Comparison of ENCODE assay signal across 8 cellular contexts in genomic region chr13:114114666-114115065, GRCh38. TPM values are rescaled to one million over a fixed set of nuclear protein-coding genes. Genes with fewer than 3 reads are reported as not detected.
DNase-seq lines count a peak whose midpoint lies in the region; ATAC-seq, FAIRE-seq and TF ChIP-seq lines count a peak whose summit lies in the region.
"Not testable (repeated sequence)": the region's sequence is repeated elsewhere in the genome, so short reads cannot be mapped to it uniquely, and the experiment has no call there.

No MANE protein-coding gene starts in this region.

- H3K9me3 Mint-ChIP-seq in HFFc6; WTC11; activated T-cell treated with anti-CD3 and anti-CD28 coated beads, Interleukin-2, amount 50 U/mL, for 72 hours; dendritic cell treated with granulocyte-macrophage colony-stimulating factor and Interleukin-4, amounts not matched to agents 40 ng/mL and 50 ng/mL, for 4 days; nephron; stimulated activated naive B cell treated with anti-CD40 and anti-IgM and Interleukin-4, amounts not matched to agents 10 μg/mL and 1 μg/mL and 100 μg/mL, for 72 hours: not testable (repeated sequence)

- H3K9ac ChIP-seq in kidney (ENCODE audit: low read length in 2 of 2): not testable (repeated sequence)

- H3K4me2 ChIP-seq in A549: peak overlapping the region; percentile 47

- H3K27ac Mint-ChIP-seq in HFFc6 (peak overlapping the region; percentile 92), nephron (peak overlapping the region; percentile 43 to 70 (median 69))
- not testable (repeated sequence) for H3K27ac Mint-ChIP-seq in WTC11
- H3K27ac Mint-ChIP-seq in activated T-cell treated with anti-CD3 and anti-CD28 coated beads, Interleukin-2, amount 50 U/mL, for 72 hours: peak overlapping the region; percentile 54
- H3K27ac Mint-ChIP-seq in dendritic cell treated with granulocyte-macrophage colony-stimulating factor and Interleukin-4, amounts not matched to agents 40 ng/mL and 50 ng/mL, for 4 days: peak overlapping the region; percentile 89
- H3K27ac Mint-ChIP-seq in stimulated activated naive B cell treated with anti-CD40 and anti-IgM and Interleukin-4, amounts not matched to agents 10 μg/mL and 1 μg/mL and 100 μg/mL, for 72 hours: peak overlapping the region; percentile 39

- TF ChIP-seq POLR2A in A549 (IDR thresholded peaks at IDR 0.05; ENCODE audit: low read length): not testable (repeated sequence)

- H3K36me3 ChIP-seq in kidney (ENCODE audit: control insufficient read depth in 1 of 2, insufficient read depth in 2 of 2, low read length in 2 of 2): not testable (repeated sequence)

- H3K4me1 Mint-ChIP-seq in HFFc6 (ENCODE audit: low read depth) (peaks cover 88% of the 10 kb centered on the region), WTC11 (peaks cover 59% of the 10 kb centered on the region), nephron (peaks cover 58% of the 10 kb centered on the region)
- H3K4me1 Mint-ChIP-seq in activated T-cell treated with anti-CD3 and anti-CD28 coated beads, Interleukin-2, amount 50 U/mL, for 72 hours (ENCODE audit: low read depth): peaks cover 56% of the 10 kb centered on the region
- H3K4me1 Mint-ChIP-seq in dendritic cell treated with granulocyte-macrophage colony-stimulating factor and Interleukin-4, amounts not matched to agents 40 ng/mL and 50 ng/mL, for 4 days (ENCODE audit: low read depth): peaks cover 72% of the 10 kb centered on the region
- H3K4me1 Mint-ChIP-seq in stimulated activated naive B cell treated with anti-CD40 and anti-IgM and Interleukin-4, amounts not matched to agents 10 μg/mL and 1 μg/mL and 100 μg/mL, for 72 hours: peaks cover 40 to 52% of the 10 kb centered on the region in 2 donors

- not testable (repeated sequence) for TF ChIP-seq RAD21 in A549 (conservative IDR thresholded peaks at IDR 0.05 in 1 of 2, IDR thresholded peaks at IDR 0.05 in 1 of 2)

- H3K27ac ChIP-seq in A549 (peak overlapping the region; percentile 63 to 84; a peak in 5 of 6 replicates), kidney (ENCODE audit: low read depth in 2 of 2, low read length in 2 of 2) (peak overlapping the region in 1 of 2 donors; percentile 34)

- TF ChIP-seq EP300 in A549 (IDR thresholded peaks at IDR 0.05): not testable (repeated sequence)

- WGBS in A549 (ENCODE audit: missing lambda C conversion rate): 92% methylated on average over 12 of the region's 12 CpGs

- peaks cover 24% of the 10 kb centered on the region for H3K36me3 Mint-ChIP-seq in HFFc6 (ENCODE audit: low read depth)
- H3K36me3 Mint-ChIP-seq in WTC11; activated T-cell treated with anti-CD3 and anti-CD28 coated beads, Interleukin-2, amount 50 U/mL, for 72 hours (ENCODE audit: insufficient read depth in 2 of 2); nephron (ENCODE audit: low read depth): not testable (repeated sequence)
- peaks cover 25% of the 10 kb centered on the region for H3K36me3 Mint-ChIP-seq in dendritic cell treated with granulocyte-macrophage colony-stimulating factor and Interleukin-4, amounts not matched to agents 40 ng/mL and 50 ng/mL, for 4 days (ENCODE audit: low read depth)
- H3K36me3 Mint-ChIP-seq in stimulated activated naive B cell treated with anti-CD40 and anti-IgM and Interleukin-4, amounts not matched to agents 10 μg/mL and 1 μg/mL and 100 μg/mL, for 72 hours: peaks cover 6 to 22% of the 10 kb centered on the region in 2 donors

- CTCF ChIA-PET in A549 (lab: Yijun Ruan, JAX) (interaction anchor here (1.4 kb wide), 1 partner anchor 9 kb away, joined by 3 read pairs; no protein-coding TSS in a partner anchor), WTC11 (lab: Charles Lee) (interaction anchor here (0.6 kb wide), 1 partner anchor 26 kb away, joined by 4 read pairs; no protein-coding TSS in a partner anchor)

- not testable (repeated sequence) for TF ChIP-seq CTCF in A549 (IDR thresholded peaks at IDR 0.05); HFFc6 (IDR thresholded peaks at IDR 0.05); WTC11 (IDR thresholded peaks at IDR 0.05); kidney (IDR thresholded peaks at IDR 0.05; ENCODE audit: borderline replicate concordance, extremely low read depth, insufficient read depth); nephron (IDR thresholded peaks at IDR 0.05; ENCODE audit: unreplicated experiment in 3 of 3)

- H3K9me3 ChIP-seq in A549; kidney (ENCODE audit: control insufficient read depth in 1 of 2, low read length in 2 of 2): not testable (repeated sequence)

- not testable (repeated sequence) for DNase-seq in A549 (ENCODE audit: low read depth in 1 of 2, low spot score in 1 of 2); HFFc6; stimulated activated naive B cell treated with anti-CD40 and anti-IgM and Interleukin-4, amounts not matched to agents 10 μg/mL and 1 μg/mL and 100 μg/mL, for 72 hours
- DNase-seq in WTC11 (ENCODE audit: low spot score) (peak; percentile 7), kidney (peak; percentile 54)
- peak in 1 of 2 donors; percentile 7 for DNase-seq in activated T-cell treated with anti-CD3 and anti-CD28 coated beads, Interleukin-2, amount 50 U/mL, for 72 hours

- intact Hi-C loops in dendritic cell treated with granulocyte-macrophage colony-stimulating factor and Interleukin-4, amounts not matched to agents 40 ng/mL and 50 ng/mL, for 4 days (cut with micrococcal nuclease): loop anchor here (5.0 kb wide), 2 partner anchors 52 to 108 kb away; no protein-coding TSS in a partner anchor
- intact Hi-C loops in kidney (cut with DNase I): not testable (repeated sequence)

- H3K4me1 ChIP-seq in A549 (peaks cover 33% of the 10 kb centered on the region), kidney (ENCODE audit: control insufficient read depth in 1 of 2, insufficient read depth in 1 of 2, low read depth in 1 of 2, low read length in 2 of 2) (peaks cover 15 to 19% of the 10 kb centered on the region in 2 donors)

- POLR2A ChIA-PET in A549 (lab: Yijun Ruan, JAX); WTC11 (lab: Charles Lee): not testable (repeated sequence)

- not testable (repeated sequence) for ATAC-seq in A549; WTC11; activated T-cell treated with anti-CD3 and anti-CD28 coated beads, Interleukin-2, amount 50 U/mL, for 72 hours (replicated peaks in 1 of 2); stimulated activated naive B cell treated with anti-CD40 and anti-IgM and Interleukin-4, amounts not matched to agents 10 μg/mL and 1 μg/mL and 100 μg/mL, for 72 hours (replicated peaks)

- H3K27me3 Mint-ChIP-seq in HFFc6 (ENCODE audit: insufficient read depth): peaks cover 12% of the 10 kb centered on the region
- not testable (repeated sequence) for H3K27me3 Mint-ChIP-seq in WTC11 (ENCODE audit: low read depth); activated T-cell treated with anti-CD3 and anti-CD28 coated beads, Interleukin-2, amount 50 U/mL, for 72 hours (ENCODE audit: low read depth); dendritic cell treated with granulocyte-macrophage colony-stimulating factor and Interleukin-4, amounts not matched to agents 40 ng/mL and 50 ng/mL, for 4 days; nephron (ENCODE audit: low read depth); stimulated activated naive B cell treated with anti-CD40 and anti-IgM and Interleukin-4, amounts not matched to agents 10 μg/mL and 1 μg/mL and 100 μg/mL, for 72 hours

- not testable (repeated sequence) for FAIRE-seq in A549 (lab: Jason Lieb, UNC); kidney (lab: Jason Lieb, UNC)

- peak overlapping the region; percentile 56 for H3K4me3 Mint-ChIP-seq in HFFc6
- H3K4me3 Mint-ChIP-seq in WTC11; dendritic cell treated with granulocyte-macrophage colony-stimulating factor and Interleukin-4, amounts not matched to agents 40 ng/mL and 50 ng/mL, for 4 days; nephron; stimulated activated naive B cell treated with anti-CD40 and anti-IgM and Interleukin-4, amounts not matched to agents 10 μg/mL and 1 μg/mL and 100 μg/mL, for 72 hours: not testable (repeated sequence)
- peak overlapping the region; percentile 14 to 47 for H3K4me3 Mint-ChIP-seq in activated T-cell treated with anti-CD3 and anti-CD28 coated beads, Interleukin-2, amount 50 U/mL, for 72 hours

- not testable (repeated sequence) for H3K4me3 ChIP-seq in A549; kidney (ENCODE audit: low read length in 2 of 2)

RNA-seq across cellular contexts. Expression of gene RASA3, which starts 17.8 kb away (rescaled TPM):
- polyA plus RNA-seq in A549 (2011; rRNA removed): 4.3 TPM in 2 replicates
- 5.9 and 7.2 TPM in 2 replicates for polyA plus RNA-seq in A549 (2012; cell fraction: cytosol; rRNA removed)
- 9.6 and 9.8 TPM in 2 replicates for polyA plus RNA-seq in A549 (2012; cell fraction: nucleus; rRNA removed)
- polyA plus RNA-seq in A549 (2017; fragmentation: RNase III; extraction: RNeasy Plus Mini Kit Qiagen cat#74134 plus additional on column Dnase treatment): 6.6 to 7.6 TPM (median 6.7 TPM) in 3 replicates
- 3.5 and 3.9 TPM in 2 replicates for polyA minus RNA-seq in A549 (2011; rRNA and poly(A)+ RNA removed)
- total RNA-seq in HFFc6 (2021; fragmentation: NEBNext Ultra II Directional; extraction: Animal tissue kit (Norgen Biotek cat#: 25700)): 10 to 100 TPM; 31.6 to 37.6 (median 33.1) TPM
- total RNA-seq in WTC11 (2021): 16.5 to 22.3 TPM (median 16.9 TPM) in 3 replicates
- 10 to 100 TPM; 39.2 to 48.9 TPM for total RNA-seq in activated T-cell treated with anti-CD3 and anti-CD28 coated beads, Interleukin-2, amount 50 U/mL, for 72 hours
- 28.8 TPM for total RNA-seq in kidney
- 4.2 TPM for polyA plus RNA-seq in kidney (ENCODE audit: insufficient read depth, low read depth, low replicate concordance)
